ENCODE assay signal across 8 cellular contexts in the genomic region with DNA sequence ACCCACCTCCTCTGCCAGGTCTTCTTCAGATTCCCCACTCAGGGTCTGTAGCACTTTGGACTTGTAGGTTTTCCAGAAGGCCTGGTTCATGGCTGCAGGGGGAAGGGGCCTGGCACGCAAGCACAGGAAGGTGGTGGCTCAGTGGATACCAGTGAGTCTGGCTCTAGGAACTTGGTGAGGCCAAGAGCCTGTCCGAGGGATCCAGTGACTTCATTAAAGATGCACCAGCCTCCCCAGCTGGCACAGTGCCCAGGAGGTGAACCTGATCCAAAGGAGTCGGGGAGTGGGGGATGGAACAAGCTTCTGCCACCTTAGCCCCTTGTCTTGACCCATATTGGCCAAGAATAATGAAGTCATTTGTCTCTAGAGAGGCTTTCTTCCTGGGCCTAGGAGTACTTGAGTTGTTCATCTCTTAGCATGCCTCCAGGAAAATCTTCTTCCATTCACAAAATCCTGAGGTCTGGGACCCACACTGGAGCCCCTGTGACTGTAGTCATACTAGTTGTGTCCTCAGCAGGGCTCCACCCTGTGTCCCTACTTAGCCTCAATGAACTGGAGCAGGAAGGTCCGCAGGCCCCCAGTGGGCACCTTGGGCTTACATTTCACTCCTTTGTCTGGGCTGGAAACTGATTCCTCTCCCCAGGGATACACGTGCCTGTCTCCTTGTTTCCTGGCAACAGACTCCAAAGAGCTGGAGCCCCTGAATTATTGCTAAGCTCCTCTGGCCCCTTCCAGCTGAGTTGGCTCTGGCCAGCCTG. TPM values are rescaled to one million over a fixed set of nuclear protein-coding genes. Genes with fewer than 3 reads are reported as not detected.
A peak's percentile ranks its signal among the peaks of the same experiment; 100 is the strongest.
DNase-seq lines count a peak whose midpoint lies in the region; ATAC-seq, FAIRE-seq and TF ChIP-seq lines count a peak whose summit lies in the region.

C1orf232 (minus strand) TSS at position 554 of the 758 bp plus-strand sequence; CDS start at position 90, 464 bp downstream.

- in situ Hi-C loops in HepG2 (cut with HindIII; ENCODE audit: extremely low pct_ligation_motif_present, low pct_unique_long_range_greater_than_20kb), result loop anchor here (10.0 kb wide), 1 partner anchor 274 kb away; no protein-coding TSS in a partner anchor
- in situ Hi-C loops in KBM-7 (cut with MboI; ENCODE audit: low pct_unique_long_range_greater_than_20kb, low sequenced_read_pairs), result no loop called here

- peaks cover 6% of the 10 kb centered on the region; the same call in 1 of the 2 replicates for H3K4me1 ChIP-seq in MM.1S (ENCODE audit: low read length)
- peaks cover 7 to 18% of the 10 kb centered on the region in 2 donors for H3K4me1 ChIP-seq in adrenal gland (replicated peaks in 1 of 2)
- H3K4me1 ChIP-seq in HepG2 (ENCODE audit: insufficient read depth, low read length), result peaks cover 36% of the 10 kb centered on the region
- peaks cover 16 to 23% of the 10 kb centered on the region in 2 donors for H3K4me1 ChIP-seq in thyroid gland

- no TSS peak for BruUV-seq in HepG2 (replicated peaks; lab: Mats Ljungman, UMichigan)

- no peak for TF ChIP-seq CTCF in CD4-positive, alpha-beta T cell (IDR thresholded peaks at IDR 0.05)
- TF ChIP-seq CTCF in MM.1S (IDR thresholded peaks at IDR 0.05; ENCODE audit: low read length) (no peak), adrenal gland (IDR thresholded peaks at IDR 0.05) (no peak), HepG2 (CRISPR knock-in tag; IDR thresholded peaks at IDR 0.05) (no peak), thyroid gland (IDR thresholded peaks at IDR 0.05) (no peak)

- no peaks in the 10 kb centered on the region for H3K36me3 Mint-ChIP-seq in CD4-positive, alpha-beta T cell (ENCODE audit: low read depth)

- H3K79me2 ChIP-seq in MM.1S (ENCODE audit: low read length) (peaks cover 14% of the 10 kb centered on the region), HepG2 (ENCODE audit: insufficient read depth, low read length) (peaks cover 7% of the 10 kb centered on the region)

- H4K20me1 ChIP-seq in MM.1S (ENCODE audit: insufficient read depth, low read length), result no peaks in the 10 kb centered on the region
- no peaks in the 10 kb centered on the region for H4K20me1 ChIP-seq in HepG2 (ENCODE audit: insufficient read depth, low read length)

- H3K4me2 ChIP-seq in MM.1S (ENCODE audit: low read depth, low read length) (peak within 1 kb of the TSS; percentile 94), HepG2 (ENCODE audit: low read depth, low read length) (peak within 1 kb of the TSS; percentile 94)

- TF ChIP-seq POLR2A in adrenal gland (IDR thresholded peaks at IDR 0.05) (no peak), HepG2 (IDR thresholded peaks at IDR 0.05; ENCODE audit: insufficient read depth in 1 of 2, low read depth in 2 of 2, low read length in 2 of 2) (no peak), thyroid gland (IDR thresholded peaks at IDR 0.05) (no peak)

- peak within 1 kb of the TSS; percentile 90 for H3K9ac ChIP-seq in MM.1S (ENCODE audit: low read length)
- peak within 1 kb of the TSS; percentile 88 for H3K9ac ChIP-seq in HepG2 (ENCODE audit: insufficient read depth, low read depth, low read length)

- H3K4me3 Mint-ChIP-seq in CD4-positive, alpha-beta T cell, result peak within 1 kb of the TSS; percentile 90

- H3K27ac Mint-ChIP-seq in CD4-positive, alpha-beta T cell, result peak within 1 kb of the TSS; percentile 61

- H3K4me3 ChIP-seq in MM.1S (ENCODE audit: low read length) (peak within 1 kb of the TSS; percentile 90), adrenal gland (peak within 1 kb of the TSS; percentile 10 to 84 (median 54)), HepG2 (replicated peaks in 1 of 3; ENCODE audit: insufficient read depth in 1 of 3, low read depth in 2 of 3, low read length in 3 of 3) (peak within 1 kb of the TSS; percentile 83 to 91 (median 90)), thyroid gland (replicated peaks in 1 of 3) (peak within 1 kb of the TSS; percentile 56 to 81 (median 58))

- CTCF ChIA-PET in CD4-positive, alpha-beta T cell (lab: Charles Lee), result interaction anchor here (1.5 to 2.9 kb wide), 3 partner anchors 43 to 66 kb away, joined by 5 to 50 read pairs (median 6); partner anchors contain the start of gene CEP85
- CTCF ChIA-PET in HepG2 (lab: Yijun Ruan, JAX; ENCODE audit: low intra/inter-chr PET ratio, low total read pairs), result interaction anchor here (2.3 kb wide), 1 partner anchor 65 kb away, joined by 11 read pairs; the partner anchor contains the start of gene CEP85

- H3K9me2 ChIP-seq in MM.1S (replicated peaks; ENCODE audit: insufficient read depth, low read length), result no peaks in the 10 kb centered on the region

- FAIRE-seq in HepG2 (lab: Jason Lieb, UNC), result no peak

- peaks cover 1% of the 10 kb centered on the region for H3K27me3 ChIP-seq in CD4-positive, alpha-beta T cell (ENCODE audit: control insufficient read depth, insufficient read depth, low read length)
- H3K27me3 ChIP-seq in MM.1S (replicated peaks; ENCODE audit: insufficient read depth, low read length), result peaks cover 4% of the 10 kb centered on the region; the same call in 1 of the 2 replicates
- no peaks in the 10 kb centered on the region for H3K27me3 ChIP-seq in adrenal gland
- H3K27me3 ChIP-seq in HepG2 (ENCODE audit: control insufficient read depth in 1 of 2, insufficient read depth in 2 of 2, low read length in 2 of 2), result peaks cover 2 to 18% of the 10 kb centered on the region in 2 experiments; a peak in 4 of 5 replicates
- H3K27me3 ChIP-seq in thyroid gland, result no peaks in the 10 kb centered on the region

- TF ChIP-seq RAD21 in HepG2 (CRISPR knock-in tag; IDR thresholded peaks at IDR 0.05), result no peak

- peaks cover 3% of the 10 kb centered on the region for H3K27me3 Mint-ChIP-seq in CD4-positive, alpha-beta T cell

- peak within 1 kb of the TSS; percentile 71 for H3K27ac ChIP-seq in CD4-positive, alpha-beta T cell (ENCODE audit: low read depth, low read length)
- peak within 1 kb of the TSS; percentile 30; the same call in 1 of the 2 replicates for H3K27ac ChIP-seq in MM.1S (ENCODE audit: low read length)
- peak within 1 kb of the TSS in 4 of 5 donors; percentile 33 to 86 (median 68) for H3K27ac ChIP-seq in adrenal gland
- H3K27ac ChIP-seq in HepG2 (ENCODE audit: extremely low read length, insufficient read depth, low read length), result peak within 1 kb of the TSS; percentile 60
- peak within 1 kb of the TSS; percentile 39 to 61 (median 50) for H3K27ac ChIP-seq in thyroid gland

- no peak for DNase-seq in CD4-positive, alpha-beta T cell
- DNase-seq in MM.1S, result no peak
- peak in 1 of 7 donors; percentile 62 for DNase-seq in adrenal gland
- no peak for DNase-seq in HepG2 (ENCODE audit: low spot score)
- peak; percentile 21 to 30 for DNase-seq in thyroid gland
- no peak for DNase-seq in SW 1271 (lab: John Stamatoyannopoulos, UW)
- DNase-seq in KBM-7, result no peak
- DNase-seq in sciatic nerve (ENCODE audit: low spot score), result no peak

- intact Hi-C loops in CD4-positive, alpha-beta T cell (cut with DNase I, micrococcal nuclease), result loop anchor here (1.0 to 10.0 kb wide), 6 partner anchors 65 to 226 kb away; partner anchors contain the start of gene CEP85 (in 1 of the 2)
- intact Hi-C loops in adrenal gland (cut with DNase I) (loop anchor here (5.0 to 10.0 kb wide), 3 partner anchors 64 to 154 kb away; partner anchors contain the start of gene CEP85 (in 1 of the 2)), HepG2 (cut with micrococcal nuclease; ENCODE audit: unreplicated experiment) (loop anchor here (2.0 kb wide), 1 partner anchor 64 kb away; no protein-coding TSS in a partner anchor), thyroid gland (cut with DNase I) (no loop called here), sciatic nerve (cut with DNase I) (no loop called here)

- TF ChIP-seq EP300 in HepG2 (IDR thresholded peaks at IDR 0.05; ENCODE audit: low read depth in 2 of 2, low read length in 2 of 2) (no peak), HepG2 (CRISPR knock-in tag; IDR thresholded peaks at IDR 0.05; ENCODE audit: borderline replicate concordance) (no peak)

- H2AFZ ChIP-seq in MM.1S (ENCODE audit: low read length), result peak within 1 kb of the TSS; percentile 94
- peak within 1 kb of the TSS; percentile 57 for H2AFZ ChIP-seq in HepG2 (ENCODE audit: low read length)

- ATAC-seq in CD4-positive, alpha-beta T cell (ENCODE audit: poor library complexity), result no peak
- ATAC-seq in HepG2 (no peak), sciatic nerve (no peak)

- no peaks in the 10 kb centered on the region for H3K9me3 ChIP-seq in CD4-positive, alpha-beta T cell (ENCODE audit: control insufficient read depth, low read length)
- no peaks in the 10 kb centered on the region for H3K9me3 ChIP-seq in MM.1S (replicated peaks; ENCODE audit: insufficient read depth, low read length)
- no peaks in the 10 kb centered on the region for H3K9me3 ChIP-seq in adrenal gland (replicated peaks in 1 of 3)
- no peaks in the 10 kb centered on the region for H3K9me3 ChIP-seq in HepG2 (ENCODE audit: low read length)
- no peaks in the 10 kb centered on the region for H3K9me3 ChIP-seq in thyroid gland

- peaks cover 12% of the 10 kb centered on the region for H3K4me1 Mint-ChIP-seq in CD4-positive, alpha-beta T cell (ENCODE audit: low read depth)

- H3K36me3 ChIP-seq in MM.1S (replicated peaks; ENCODE audit: insufficient read depth, low read length) (no peaks in the 10 kb centered on the region), adrenal gland (replicated peaks in 1 of 2) (no peaks in the 10 kb centered on the region), HepG2 (replicated peaks in 1 of 2; ENCODE audit: control insufficient read depth in 1 of 2, insufficient read depth in 2 of 2, low read length in 2 of 2) (no peaks in the 10 kb centered on the region), thyroid gland (no peaks in the 10 kb centered on the region)

- WGBS in adrenal gland, 4 donors, result 57 to 71% (median 62%) methylated on average over 4 to 5 of the region's 5 CpGs
- WGBS in HepG2 (ENCODE audit: low lambda C conversion rate), result 66% methylated on average over 4 of the region's 5 CpGs
- 59 to 83% methylated on average over 3 to 4 of the region's 5 CpGs for WGBS in thyroid gland, 2 donors

- H3F3A ChIP-seq in MM.1S (ENCODE audit: insufficient read depth, low read length), result no peaks in the 10 kb centered on the region

- POLR2A ChIA-PET in CD4-positive, alpha-beta T cell (lab: Charles Lee), result interaction anchor here (1.1 kb wide), 1 partner anchor 150 kb away, joined by 3 read pairs; no protein-coding TSS in a partner anchor
- POLR2A ChIA-PET in HepG2 (lab: Yijun Ruan, JAX), result no interaction called here

- no peaks in the 10 kb centered on the region for H3K9me3 Mint-ChIP-seq in CD4-positive, alpha-beta T cell

RNA-seq across cellular contexts. Expression of gene C1orf232, which starts in this region (rescaled TPM):
- not detected for total RNA-seq in CD4-positive, alpha-beta T cell
- total RNA-seq in adrenal gland (not detected), HepG2 (2016; rRNA removed; fragmentation: Illumina TruSeq; extraction: Trizol) (not detected in 2 replicates), thyroid gland (not detected), sciatic nerve (not detected)
- polyA plus RNA-seq in adrenal gland (not detected), HepG2 (2011; rRNA removed) (not detected in 2 replicates)
- total RNA-seq in HepG2 (2016; cell fraction: cytosol; rRNA removed; fragmentation: Illumina TruSeq; extraction: Trizol; ENCODE audit: low read depth), result not detected in 2 replicates
- not detected in 2 replicates for total RNA-seq in HepG2 (2016; cell fraction: insoluble cytoplasmic fraction; rRNA removed; fragmentation: Illumina TruSeq; extraction: Trizol)
- total RNA-seq in HepG2 (2016; cell fraction: membrane; rRNA removed; fragmentation: Illumina TruSeq; extraction: Trizol), result not detected in 2 replicates
- total RNA-seq in HepG2 (2016; cell fraction: nucleus; rRNA removed; fragmentation: Illumina TruSeq; extraction: Trizol), result not detected in 2 replicates
- polyA plus RNA-seq in HepG2 (2011; cell fraction: cytosol; rRNA removed), result not detected in 2 replicates
- polyA plus RNA-seq in HepG2 (2011; cell fraction: nucleus; rRNA removed), result not detected in 2 replicates
- not detected in 2 replicates for polyA plus RNA-seq in HepG2 (2012)
- polyA plus RNA-seq in HepG2 (2016; cell fraction: cytosol; fragmentation: Illumina TruSeq; extraction: Trizol; ENCODE audit: low read depth), result not detected in 2 replicates
- polyA plus RNA-seq in HepG2 (2016; cell fraction: insoluble cytoplasmic fraction; fragmentation: Illumina TruSeq; extraction: Trizol; ENCODE audit: low read depth), result not detected in 2 replicates
- polyA plus RNA-seq in HepG2 (2016; cell fraction: membrane; fragmentation: Illumina TruSeq; extraction: Trizol; ENCODE audit: low read depth), result not detected in 2 replicates
- not detected in 2 replicates for polyA plus RNA-seq in HepG2 (2016; cell fraction: nucleus; fragmentation: Illumina TruSeq; extraction: Trizol; ENCODE audit: insufficient read depth, low read depth)
- polyA minus RNA-seq in HepG2 (2011; rRNA and poly(A)+ RNA removed; ENCODE audit: low replicate concordance), result not detected in 2 replicates
- not detected in 2 replicates for polyA minus RNA-seq in HepG2 (2011; cell fraction: cytosol; rRNA and poly(A)+ RNA removed)
- polyA minus RNA-seq in HepG2 (2011; cell fraction: nucleus; rRNA and poly(A)+ RNA removed), result not detected in 2 replicates

Comparison
In these comparisons a context has a peak if more than half of its experiments do, and no peak if none do; other contexts are left out.
1. Peak in DNase-seq, H3K4me3 ChIP-seq and H3K27ac ChIP-seq in thyroid gland; RNA of the gene not detected or under 1 TPM.
2. intact Hi-C loops: an anchor here in CD4-positive, alpha-beta T cell (1.0 to 10.0 kb wide), adrenal gland (5.0 to 10.0 kb wide) and HepG2 (2.0 kb wide); none called in thyroid gland and sciatic nerve.